ENCODE assay signal across 16 cellular contexts in genomic region chr15:31096563-31096962, GRCh38. TPM values are rescaled to one million over a fixed set of nuclear protein-coding genes. Genes with fewer than 3 reads are reported as not detected.
DNase-seq lines count a peak whose midpoint lies in the region; ATAC-seq and TF ChIP-seq lines count a peak whose summit lies in the region.
"Had no signal": no experiment of that assay in that cellular context is flagged by ENCODE, and none has a peak within 500 bp of the region (broad histone marks: within the 10 kb centered on the region; RNA-seq: fewer than 3 reads in every experiment).

No MANE protein-coding gene starts in this region.

- H2BK15ac ChIP-seq in mesenchymal stem cell (ENCODE audit: low read depth, poor library complexity, severe bottlenecking), result no peak overlapping the region

- DNase-seq in mesenchymal stem cell (no peak), retinal pigment epithelial cell (ENCODE audit: low read depth) (no peak), HEK293T (ENCODE audit: extremely low spot score) (no peak)
- DNase-seq: C1 segment of cervical spinal cord; Calu3; CD4-positive, alpha-beta memory T cell; COR-L47; DMS53; DMS79 treated with DMSO at 0.1 percent for 48 hours; GF-D8; H9; HFFc6 had no signal

- no peaks in the 10 kb centered on the region for H3K36me3 ChIP-seq in mesenchymal stem cell (ENCODE audit: control insufficient read depth in 1 of 2, insufficient read depth in 2 of 2, low read depth in 1 of 2, low read length in 2 of 2)

- TF ChIP-seq CTCF in retinal pigment epithelial cell (conservative IDR thresholded peaks at IDR 0.05; ENCODE audit: low read depth, low read length), result no peak

- no peak overlapping the region for H2BK120ac ChIP-seq in mesenchymal stem cell (ENCODE audit: low read depth, low read length)

- intact Hi-C loops in dendritic cell treated with granulocyte-macrophage colony-stimulating factor and Interleukin-4, amounts not matched to agents 40 ng/mL and 50 ng/mL, for 4 days (cut with micrococcal nuclease), result no loop called here

- no peaks in the 10 kb centered on the region for H3K9me3 ChIP-seq in mesenchymal stem cell (ENCODE audit: control insufficient read depth, low read length)

- H3K36me3 Mint-ChIP-seq in dendritic cell treated with granulocyte-macrophage colony-stimulating factor and Interleukin-4, amounts not matched to agents 40 ng/mL and 50 ng/mL, for 4 days (ENCODE audit: low read depth), result no peaks in the 10 kb centered on the region
- H3K36me3 Mint-ChIP-seq: CD4-positive, alpha-beta memory T cell had no signal

- no peak overlapping the region for H3K4me3 ChIP-seq in mesenchymal stem cell (ENCODE audit: insufficient read depth in 1 of 2, low read depth in 1 of 2, low read length in 2 of 2)
- H3K4me3 ChIP-seq in retinal pigment epithelial cell (ENCODE audit: low read length), result peak overlapping the region; percentile 13

- peaks cover 43% of the 10 kb centered on the region for H3K4me1 Mint-ChIP-seq in dendritic cell treated with granulocyte-macrophage colony-stimulating factor and Interleukin-4, amounts not matched to agents 40 ng/mL and 50 ng/mL, for 4 days (ENCODE audit: low read depth)
- H3K4me1 Mint-ChIP-seq: CD4-positive, alpha-beta memory T cell had no signal

- H3K79me1 ChIP-seq in mesenchymal stem cell (replicated peaks; ENCODE audit: low read length, poor library complexity, severe bottlenecking), result no peaks in the 10 kb centered on the region

- POLR2A ChIA-PET in HEK293T (lab: Yijun Ruan, JAX), result no interaction called here

- H2AK5ac ChIP-seq in mesenchymal stem cell (ENCODE audit: low read length, severe bottlenecking), result peak overlapping the region; percentile 98

- no peak overlapping the region for H2BK5ac ChIP-seq in mesenchymal stem cell (ENCODE audit: low read depth, low read length, poor library complexity, severe bottlenecking)

- CTCF ChIA-PET in HEK293T (lab: Yijun Ruan, JAX), result no interaction called here

- peaks cover 26% of the 10 kb centered on the region for H3K4me1 ChIP-seq in mesenchymal stem cell (ENCODE audit: control insufficient read depth, insufficient read depth, low read depth, low read length)

- H3K14ac ChIP-seq in mesenchymal stem cell (ENCODE audit: low read length in 2 of 2), result no peak overlapping the region

- H3K18ac ChIP-seq in mesenchymal stem cell (ENCODE audit: low read depth in 1 of 2, low read length in 2 of 2), result no peak overlapping the region

- H3K23ac ChIP-seq in mesenchymal stem cell (ENCODE audit: low read length in 2 of 2), result no peak overlapping the region

- no peak overlapping the region for H2BK12ac ChIP-seq in mesenchymal stem cell (ENCODE audit: low read length in 2 of 2)

- H3K4ac ChIP-seq in mesenchymal stem cell (ENCODE audit: low read depth in 1 of 2, low read length in 2 of 2), result no peak overlapping the region

- no peak overlapping the region for H3K27ac ChIP-seq in mesenchymal stem cell (ENCODE audit: low read length, poor library complexity, severe bottlenecking)

- no peak overlapping the region for H3K4me2 ChIP-seq in mesenchymal stem cell (ENCODE audit: low read length, poor library complexity, severe bottlenecking)

- H2AFZ ChIP-seq in mesenchymal stem cell (ENCODE audit: low read depth, low read length), result no peak overlapping the region

- no peak overlapping the region for H3K9ac ChIP-seq in mesenchymal stem cell (ENCODE audit: low read length)

- H3K27me3 Mint-ChIP-seq in dendritic cell treated with granulocyte-macrophage colony-stimulating factor and Interleukin-4, amounts not matched to agents 40 ng/mL and 50 ng/mL, for 4 days, result no peaks in the 10 kb centered on the region

- H3K4me3 Mint-ChIP-seq in dendritic cell treated with granulocyte-macrophage colony-stimulating factor and Interleukin-4, amounts not matched to agents 40 ng/mL and 50 ng/mL, for 4 days, result no peak overlapping the region
- H3K4me3 Mint-ChIP-seq: CD4-positive, alpha-beta memory T cell; H9; HFFc6 had no signal

- H4K91ac ChIP-seq in mesenchymal stem cell (ENCODE audit: low read length), result no peak overlapping the region

- ATAC-seq in HG03571 (IDR thresholded peaks at IDR 0.05; ENCODE audit: unreplicated experiment) (no peak), GM21825 (IDR thresholded peaks at IDR 0.05; ENCODE audit: unreplicated experiment) (no peak)
- ATAC-seq: HCT116 had no signal

- peaks cover 0 to 13% of the 10 kb centered on the region in 2 experiments for H3K27me3 ChIP-seq in mesenchymal stem cell (ENCODE audit: control insufficient read depth in 1 of 2, insufficient read depth in 1 of 2, low read length in 2 of 2)

- H4K8ac ChIP-seq in mesenchymal stem cell (ENCODE audit: low read length), result no peak overlapping the region

- H3K27ac Mint-ChIP-seq in dendritic cell treated with granulocyte-macrophage colony-stimulating factor and Interleukin-4, amounts not matched to agents 40 ng/mL and 50 ng/mL, for 4 days, result peak overlapping the region; percentile 13
- H3K27ac Mint-ChIP-seq: CD4-positive, alpha-beta memory T cell; H9; HFFc6 had no signal

- H3K9me3 Mint-ChIP-seq in dendritic cell treated with granulocyte-macrophage colony-stimulating factor and Interleukin-4, amounts not matched to agents 40 ng/mL and 50 ng/mL, for 4 days, result no peaks in the 10 kb centered on the region
- H3K9me3 Mint-ChIP-seq: H9, HFFc6 had no signal

- WGBS in mesenchymal stem cell, result 91% methylated on average over 5 of the region's 5 CpGs

TF ChIP-seq in HEK293T, 16 proteins besides CTCF, POLR2A, EP300 and RAD21:
- TF ChIP-seq SP1 (IDR thresholded peaks at IDR 0.05) (no peak), HDGF (IDR thresholded peaks at IDR 0.05; ENCODE audit: borderline replicate concordance) (no peak), FOXM1 (IDR thresholded peaks at IDR 0.05; ENCODE audit: borderline replicate concordance) (no peak), NFRKB (IDR thresholded peaks at IDR 0.05) (no peak), ARNT (IDR thresholded peaks at IDR 0.05) (no peak), FOXA1 (IDR thresholded peaks at IDR 0.05) (no peak), SUZ12 (IDR thresholded peaks at IDR 0.05) (no peak), FOXK2 (IDR thresholded peaks at IDR 0.05) (no peak), ZNF384 (IDR thresholded peaks at IDR 0.05) (no peak), ELF4 (IDR thresholded peaks at IDR 0.05) (no peak), PKNOX1 (IDR thresholded peaks at IDR 0.05) (no peak), LEF1 (IDR thresholded peaks at IDR 0.05; ENCODE audit: borderline replicate concordance) (no peak), TARDBP (IDR thresholded peaks at IDR 0.05) (no peak), L3MBTL2 (conservative IDR thresholded peaks at IDR 0.05) (no peak), CTBP1 (IDR thresholded peaks at IDR 0.05; ENCODE audit: borderline replicate concordance) (no peak), BHLHE40 (IDR thresholded peaks at IDR 0.05; ENCODE audit: borderline replicate concordance) (no peak)
TF ChIP-seq in HEK293T: peak in this region for 0.

RNA-seq across cellular contexts. Expression of gene TRPM1, which starts 5.0 kb away (rescaled TPM):
- not detected for polyA plus RNA-seq in mesenchymal stem cell (2013, experiment 1 of 2)
- polyA plus RNA-seq in mesenchymal stem cell (2013, experiment 2 of 2), result not detected
- polyA plus RNA-seq: CD4-positive, alpha-beta memory T cell had no signal
